Comparison of ENCODE assay signal across 11 cellular contexts in the genomic region with DNA sequence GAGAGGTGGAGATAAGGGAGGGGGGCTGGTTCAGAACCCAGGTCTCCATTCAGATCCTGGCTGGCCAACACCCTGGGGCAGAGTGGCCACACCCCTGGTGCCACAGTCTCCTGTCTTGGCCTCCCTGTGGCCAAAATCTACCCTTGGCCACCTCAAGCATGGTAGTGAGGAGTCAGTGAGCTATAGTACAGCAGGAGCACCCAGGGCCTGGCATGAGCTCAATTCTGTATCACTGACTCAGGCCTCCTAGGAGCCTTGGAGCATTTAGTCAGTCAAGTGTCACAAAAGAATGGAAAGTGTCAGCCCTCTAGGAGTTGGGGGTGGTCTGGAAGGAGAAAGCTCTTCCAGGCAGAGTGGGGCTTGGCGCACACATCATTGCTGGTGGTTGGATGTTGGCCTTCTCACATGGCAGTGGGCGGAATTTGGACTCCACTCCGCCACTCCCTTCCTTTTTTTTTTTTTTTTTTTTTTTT. TPM values are rescaled to one million over a fixed set of nuclear protein-coding genes. Genes with fewer than 3 reads are reported as not detected.
DNase-seq lines count a peak whose midpoint lies in the region; ATAC-seq and TF ChIP-seq lines count a peak whose summit lies in the region.
"Had no signal": no experiment of that assay in that cellular context is flagged by ENCODE, and none has a peak within 500 bp of the region (broad histone marks: within the 10 kb centered on the region; RNA-seq: fewer than 3 reads in every experiment).

No MANE protein-coding gene starts in this region.

- H3K36me3 Mint-ChIP-seq in HFFc6 (ENCODE audit: low read depth) (peaks cover 33% of the 10 kb centered on the region), immature natural killer cell (peaks cover 0 to 16% (median 5%) of the 10 kb centered on the region in 3 donors)
- peaks cover 42% of the 10 kb centered on the region for H3K36me3 Mint-ChIP-seq in activated CD8-positive, alpha-beta memory T cell treated with anti-CD3 and anti-CD28 coated beads, Interleukin-2, amount 10 ng/mL, durations not matched to agents 7 days and 5 days

- H3K27me3 Mint-ChIP-seq in HFFc6 (ENCODE audit: insufficient read depth) = peaks cover 27% of the 10 kb centered on the region
- H3K27me3 Mint-ChIP-seq in activated CD8-positive, alpha-beta memory T cell treated with anti-CD3 and anti-CD28 coated beads, Interleukin-2, amount 10 ng/mL, durations not matched to agents 7 days and 5 days = no peaks in the 10 kb centered on the region
- peaks cover 12 to 20% (median 13%) of the 10 kb centered on the region in 3 donors for H3K27me3 Mint-ChIP-seq in immature natural killer cell (ENCODE audit: low read depth in 3 of 3)

- no peaks in the 10 kb centered on the region for H3K9me3 ChIP-seq in BLaER1 treated with 17β-estradiol and CSF1 and Interleukin-3, amounts not matched to agents 10 nM and 100 nM (replicated peaks in 1 of 11)
- H3K9me3 ChIP-seq: suprapubic skin had no signal

- peaks cover 98 to 100% (median 100%) of the 10 kb centered on the region in 10 experiments for H3K4me1 ChIP-seq in BLaER1 treated with 17β-estradiol and CSF1 and Interleukin-3, amounts not matched to agents 10 nM and 100 nM

- ATAC-seq in activated CD8-positive, alpha-beta memory T cell treated with anti-CD3 and anti-CD28 coated beads, Interleukin-2, amount 10 ng/mL, durations not matched to agents 7 days and 5 days = no peak

- H3K9me3 Mint-ChIP-seq in HFFc6 (no peaks in the 10 kb centered on the region), immature natural killer cell (no peaks in the 10 kb centered on the region)
- H3K9me3 Mint-ChIP-seq in activated CD8-positive, alpha-beta memory T cell treated with anti-CD3 and anti-CD28 coated beads, Interleukin-2, amount 10 ng/mL, durations not matched to agents 7 days and 5 days (ENCODE audit: low read depth) = no peaks in the 10 kb centered on the region
- H3K9me3 Mint-ChIP-seq: nephron had no signal

- TF ChIP-seq CTCF in HFFc6 (IDR thresholded peaks at IDR 0.05) = no peak

- peak overlapping the region in 6 of 10 experiments; percentile 19 to 51 (median 38); a peak in 7 of 20 replicates for H3K4me3 ChIP-seq in BLaER1 treated with 17β-estradiol and CSF1 and Interleukin-3, amounts not matched to agents 10 nM and 100 nM
- H3K4me3 ChIP-seq: suprapubic skin had no signal

- H3K4me2 ChIP-seq in BLaER1 treated with 17β-estradiol and CSF1 and Interleukin-3, amounts not matched to agents 10 nM and 100 nM = peak overlapping the region; percentile 91 to 100 (median 98)

- no peaks in the 10 kb centered on the region for H3K27me3 ChIP-seq in BLaER1 treated with 17β-estradiol and CSF1 and Interleukin-3, amounts not matched to agents 10 nM and 100 nM
- H3K27me3 ChIP-seq: suprapubic skin had no signal

- H3K4me1 Mint-ChIP-seq in HFFc6 (ENCODE audit: low read depth) (peaks cover 9% of the 10 kb centered on the region), immature natural killer cell (peaks cover 49 to 64% of the 10 kb centered on the region in 2 donors)
- peaks cover 78% of the 10 kb centered on the region for H3K4me1 Mint-ChIP-seq in activated CD8-positive, alpha-beta memory T cell treated with anti-CD3 and anti-CD28 coated beads, Interleukin-2, amount 10 ng/mL, durations not matched to agents 7 days and 5 days

- H3K9ac ChIP-seq in BLaER1 treated with 17β-estradiol and CSF1 and Interleukin-3, amounts not matched to agents 10 nM and 100 nM = peak overlapping the region; percentile 41 to 100 (median 99); a peak in 19 of 22 replicates

- H4K20me1 ChIP-seq in BLaER1 treated with 17β-estradiol and CSF1 and Interleukin-3, amounts not matched to agents 10 nM and 100 nM = peaks cover 64 to 80% (median 69%) of the 10 kb centered on the region in 11 experiments

- DNase-seq in HFFc6 (peak; percentile 58), immature natural killer cell (no peak), hepatic stellate cell (ENCODE audit: low spot score) (no peak), NCI-H446 (lab: John Stamatoyannopoulos, UW) (no peak), HuH-7 (ENCODE audit: low spot score) (no peak), SK-N-DZ (ENCODE audit: low spot score) (no peak)
- DNase-seq in activated CD8-positive, alpha-beta memory T cell treated with anti-CD3 and anti-CD28 coated beads, Interleukin-2, amount 10 ng/mL, durations not matched to agents 7 days and 5 days = no peak
- DNase-seq: caudate nucleus had no signal

- H3K27ac ChIP-seq in BLaER1 treated with 17β-estradiol and CSF1 and Interleukin-3, amounts not matched to agents 10 nM and 100 nM = peak overlapping the region in 10 of 11 experiments; percentile 23 to 99 (median 94); a peak in 18 of 22 replicates
- H3K27ac ChIP-seq: suprapubic skin had no signal

- H3K4me3 Mint-ChIP-seq in HFFc6 = no peak overlapping the region
- no peak overlapping the region for H3K4me3 Mint-ChIP-seq in activated CD8-positive, alpha-beta memory T cell treated with anti-CD3 and anti-CD28 coated beads, Interleukin-2, amount 10 ng/mL, durations not matched to agents 7 days and 5 days
- peak overlapping the region in 3 of 5 donors; percentile 31 to 66 (median 58) for H3K4me3 Mint-ChIP-seq in immature natural killer cell
- H3K4me3 Mint-ChIP-seq: nephron had no signal

- CTCF ChIA-PET in activated CD8-positive, alpha-beta memory T cell treated with anti-CD3 and anti-CD28 coated beads, Interleukin-2, amount 10 ng/mL, durations not matched to agents 7 days and 5 days (lab: Charles Lee) = interaction anchor here (1.1 to 16.7 kb wide), 6 partner anchors 11 to 300 kb away, joined by 3 to 260 read pairs (median 50); partner anchors contain the start of genes ARHGEF1, RABAC1 and RPS19

- H3K36me3 ChIP-seq in BLaER1 treated with 17β-estradiol and CSF1 and Interleukin-3, amounts not matched to agents 10 nM and 100 nM = peaks cover 58 to 75% (median 69%) of the 10 kb centered on the region in 11 experiments

- H3K27ac Mint-ChIP-seq in HFFc6 (peak overlapping the region; percentile 71), immature natural killer cell (peak overlapping the region; percentile 87 to 98 (median 92))
- peak overlapping the region; percentile 90 for H3K27ac Mint-ChIP-seq in activated CD8-positive, alpha-beta memory T cell treated with anti-CD3 and anti-CD28 coated beads, Interleukin-2, amount 10 ng/mL, durations not matched to agents 7 days and 5 days

RNA-seq across cellular contexts. Expression of gene CD79A, which starts 6.6 kb away (rescaled TPM):
- under 1 TPM in 4 of 6 experiments, not detected in 2; 0.23 to 0.62 (median 0.35) TPM for total RNA-seq in HFFc6 (2021; fragmentation: NEBNext Ultra II Directional; extraction: Animal tissue kit (Norgen Biotek cat#: 25700))
- total RNA-seq in activated CD8-positive, alpha-beta memory T cell treated with anti-CD3 and anti-CD28 coated beads, Interleukin-2, amount 10 ng/mL, durations not matched to agents 7 days and 5 days = 1 to 10 TPM; 4.0 to 4.1 TPM
- 1 to 10 TPM; 4.1 to 8.3 (median 5.1) TPM for polyA plus RNA-seq in immature natural killer cell
- 0.15 TPM in 1 of 2 replicates, not detected in the other for polyA plus RNA-seq in SK-N-DZ (2014; cell fraction: cytosol; rRNA removed)
- not detected in 2 replicates for polyA plus RNA-seq in SK-N-DZ (2014; cell fraction: nucleus; rRNA removed)

RNA-seq across cellular contexts. Expression of gene RPS19, which starts 10.4 kb away (rescaled TPM):
- total RNA-seq in HFFc6 (2021; fragmentation: NEBNext Ultra II Directional; extraction: Animal tissue kit (Norgen Biotek cat#: 25700)) = 1,000 to 10,000 TPM; 2,312 to 2,495 (median 2,438) TPM
- 1,000 to 10,000 TPM; 3,135 to 3,310 TPM for total RNA-seq in activated CD8-positive, alpha-beta memory T cell treated with anti-CD3 and anti-CD28 coated beads, Interleukin-2, amount 10 ng/mL, durations not matched to agents 7 days and 5 days
- polyA plus RNA-seq in immature natural killer cell = 1,000 to 10,000 TPM; 2,260 to 5,043 (median 3,564) TPM
- polyA plus RNA-seq in SK-N-DZ (2014; cell fraction: cytosol; rRNA removed) = 657 and 776 TPM in 2 replicates
- 809 and 1,369 TPM in 2 replicates for polyA plus RNA-seq in SK-N-DZ (2014; cell fraction: nucleus; rRNA removed)

RNA-seq across cellular contexts. Expression of gene ARHGEF1, which starts 12.5 kb away (rescaled TPM):
- 10 to 100 TPM; 63.8 to 73.3 (median 68.2) TPM for total RNA-seq in HFFc6 (2021; fragmentation: NEBNext Ultra II Directional; extraction: Animal tissue kit (Norgen Biotek cat#: 25700))
- 100 to 1,000 TPM; 545 to 682 TPM for total RNA-seq in activated CD8-positive, alpha-beta memory T cell treated with anti-CD3 and anti-CD28 coated beads, Interleukin-2, amount 10 ng/mL, durations not matched to agents 7 days and 5 days
- 100 to 1,000 TPM; 129 to 394 (median 156) TPM for polyA plus RNA-seq in immature natural killer cell
- polyA plus RNA-seq in SK-N-DZ (2014; cell fraction: cytosol; rRNA removed) = 16.7 and 17.0 TPM in 2 replicates
- 33.2 and 43.4 TPM in 2 replicates for polyA plus RNA-seq in SK-N-DZ (2014; cell fraction: nucleus; rRNA removed)

RNA-seq across cellular contexts. Expression of gene DMRTC2, which starts 25.6 kb away (rescaled TPM):
- total RNA-seq in HFFc6 (2021; fragmentation: NEBNext Ultra II Directional; extraction: Animal tissue kit (Norgen Biotek cat#: 25700)) = not detected
- not detected for total RNA-seq in activated CD8-positive, alpha-beta memory T cell treated with anti-CD3 and anti-CD28 coated beads, Interleukin-2, amount 10 ng/mL, durations not matched to agents 7 days and 5 days
- polyA plus RNA-seq in immature natural killer cell = not detected
- polyA plus RNA-seq in SK-N-DZ (2014; cell fraction: cytosol; rRNA removed) = not detected in 2 replicates
- not detected in 2 replicates for polyA plus RNA-seq in SK-N-DZ (2014; cell fraction: nucleus; rRNA removed)
- total RNA-seq: suprapubic skin had no signal

RNA-seq across cellular contexts. Expression of gene LYPD4, which starts 26.0 kb away (rescaled TPM):
- not detected for total RNA-seq in HFFc6 (2021; fragmentation: NEBNext Ultra II Directional; extraction: Animal tissue kit (Norgen Biotek cat#: 25700))
- total RNA-seq in activated CD8-positive, alpha-beta memory T cell treated with anti-CD3 and anti-CD28 coated beads, Interleukin-2, amount 10 ng/mL, durations not matched to agents 7 days and 5 days = not detected
- not detected for polyA plus RNA-seq in immature natural killer cell
- polyA plus RNA-seq in SK-N-DZ (2014; cell fraction: cytosol; rRNA removed) = not detected in 2 replicates
- not detected in 2 replicates for polyA plus RNA-seq in SK-N-DZ (2014; cell fraction: nucleus; rRNA removed)
- total RNA-seq: suprapubic skin had no signal

Comparison
In these comparisons a context has a peak if more than half of its experiments do, and no peak if none do; other contexts are left out.
1. H3K4me3 Mint-ChIP-seq: peak in immature natural killer cell (3 of 5); none in HFFc6 (single experiment) and activated CD8-positive, alpha-beta memory T cell treated with anti-CD3 and anti-CD28 coated beads, Interleukin-2, amount 10 ng/mL, durations not matched to agents 7 days and 5 days (single experiment).
2. RNA of gene ARHGEF1, which starts 12.5 kb away (total RNA-seq): 545 to 682 TPM in activated CD8-positive, alpha-beta memory T cell treated with anti-CD3 and anti-CD28 coated beads, Interleukin-2, amount 10 ng/mL, durations not matched to agents 7 days and 5 days; 63.8 to 73.3 TPM in HFFc6; every median in the first group is over 4 times any median in the second.
3. Peak in every context shown above with its lines, with median percentiles within 50 percentile points of each other: H3K27ac Mint-ChIP-seq.